9 cellular contexts compared by ENCODE assay signal in genomic region chr20:2800590-2801458, GRCh38. TPM values are rescaled to one million over a fixed set of nuclear protein-coding genes. Genes with fewer than 3 reads are reported as not detected.
DNase-seq lines count a peak whose midpoint lies in the region; ATAC-seq and TF ChIP-seq lines count a peak whose summit lies in the region.
"Had no signal": no experiment of that assay in that cellular context is flagged by ENCODE, and none has a peak within 500 bp of the region (broad histone marks: within the 10 kb centered on the region; RNA-seq: fewer than 3 reads in every experiment).

TSS of gene CPXM1 (minus strand) at chr20:2800627. CDS start at chr20:2800572, 55 bp downstream.

- H3K4me3 ChIP-seq in AG10803 (ENCODE audit: low read length) (peak within 1 kb of the TSS; percentile 44), Loucy (ENCODE audit: low read length, poor library complexity, severe bottlenecking) (peak within 1 kb of the TSS; percentile 77)

- H3K27me3 ChIP-seq in Loucy (ENCODE audit: insufficient read depth, low read length, poor library complexity, severe bottlenecking), result peaks cover 8% of the 10 kb centered on the region

- no peaks in the 10 kb centered on the region for H3K9me2 ChIP-seq in Loucy (replicated peaks; ENCODE audit: low read depth, low read length)

- peak within 1 kb of the TSS; percentile 85 for H3K4me2 ChIP-seq in Loucy (ENCODE audit: low read depth, low read length, poor library complexity, severe bottlenecking)

- ATAC-seq in GM19023 (IDR thresholded peaks at IDR 0.05; ENCODE audit: unreplicated experiment), result peak; percentile 36
- ATAC-seq in activated T-helper 17 cell treated with anti-CD3 and anti-CD28 coated beads, Interleukin-2, amount 50 U/mL, for 72 hours (replicated peaks), result peak; percentile 58

- peak within 1 kb of the TSS; percentile 35 for H3K27ac Mint-ChIP-seq in activated T-helper 17 cell treated with anti-CD3 and anti-CD28 coated beads, Interleukin-2, amount 50 U/mL, for 72 hours

- peaks cover 44% of the 10 kb centered on the region for H3K79me2 ChIP-seq in Loucy (ENCODE audit: insufficient read depth, low read length)

- TF ChIP-seq CTCF in AG10803 (conservative IDR thresholded peaks at IDR 0.05; ENCODE audit: low read length), result no peak
- TF ChIP-seq CTCF in Loucy (conservative IDR thresholded peaks at IDR 0.05; ENCODE audit: low read length), result 0 out of 2 replicates have a peak, but pooled peaks have one; percentile 18
- TF ChIP-seq CTCF in subcutaneous adipose tissue (IDR thresholded peaks at IDR 0.05; ENCODE audit: low read depth), result no peak

- peaks cover 28% of the 10 kb centered on the region; the same call in 1 of the 2 replicates for H3K36me3 ChIP-seq in Loucy (ENCODE audit: insufficient read depth, low read length)

- H3K4me1 Mint-ChIP-seq in activated T-helper 17 cell treated with anti-CD3 and anti-CD28 coated beads, Interleukin-2, amount 50 U/mL, for 72 hours, result peaks cover 21% of the 10 kb centered on the region

- H3K4me1 ChIP-seq in Loucy (ENCODE audit: insufficient read depth, low read length, poor library complexity, severe bottlenecking), result peaks cover 37% of the 10 kb centered on the region

- H3K9ac ChIP-seq in Loucy (ENCODE audit: low read depth, low read length, poor library complexity, severe bottlenecking), result peak within 1 kb of the TSS; percentile 98

- H3K9me3 ChIP-seq in Loucy (ENCODE audit: insufficient read depth, low read depth, low read length), result no peaks in the 10 kb centered on the region

- H2AFZ ChIP-seq in Loucy (ENCODE audit: low read length), result peak within 1 kb of the TSS; percentile 60

- peaks cover 9% of the 10 kb centered on the region; the same call in 1 of the 2 replicates for H3F3A ChIP-seq in Loucy (ENCODE audit: low read depth)

- H4K20me1 ChIP-seq in Loucy (ENCODE audit: insufficient read depth, low read length, poor library complexity, severe bottlenecking), result peaks cover 29% of the 10 kb centered on the region

- H3K36me3 Mint-ChIP-seq in activated T-helper 17 cell treated with anti-CD3 and anti-CD28 coated beads, Interleukin-2, amount 50 U/mL, for 72 hours (ENCODE audit: low read depth), result no peaks in the 10 kb centered on the region

- H3K4me3 Mint-ChIP-seq in activated T-helper 17 cell treated with anti-CD3 and anti-CD28 coated beads, Interleukin-2, amount 50 U/mL, for 72 hours, result peak within 1 kb of the TSS; percentile 85

- peaks cover 51% of the 10 kb centered on the region for H3K27me3 Mint-ChIP-seq in activated T-helper 17 cell treated with anti-CD3 and anti-CD28 coated beads, Interleukin-2, amount 50 U/mL, for 72 hours

- DNase-seq in AG10803 (ENCODE audit: low read depth) (no peak), islet precursor cell (peak; percentile 88), activated gamma-delta T cell treated with Interleukin-2 at 50 U/mL for 16 hours (no peak)
- DNase-seq in stimulated activated naive CD4-positive, alpha-beta T cell treated with Interleukin-2 at 50 U/mL for 16 hours (lab: John Stamatoyannopoulos, UW), result no peak

- no peaks in the 10 kb centered on the region for H3K9me3 Mint-ChIP-seq in activated T-helper 17 cell treated with anti-CD3 and anti-CD28 coated beads, Interleukin-2, amount 50 U/mL, for 72 hours

RNA-seq across cellular contexts. Expression of gene CPXM1, which starts in this region (rescaled TPM):
- under 1 TPM; 0.63 to 0.69 TPM for total RNA-seq in activated T-helper 17 cell treated with anti-CD3 and anti-CD28 coated beads, Interleukin-2, amount 50 U/mL, for 72 hours
- 10 to 100 TPM in 3 of 4 donors, 1 to 10 TPM in 1; 9.8 to 85.5 (median 19.9) TPM for total RNA-seq in subcutaneous adipose tissue
- total RNA-seq: HT1080 had no signal

Comparison
In these comparisons a context has a peak if more than half of its experiments do, and no peak if none do; other contexts are left out.
1. RNA of gene CPXM1 (total RNA-seq): 9.8 to 85.5 TPM in subcutaneous adipose tissue; 0.63 to 0.69 TPM in activated T-helper 17 cell treated with anti-CD3 and anti-CD28 coated beads, Interleukin-2, amount 50 U/mL, for 72 hours; every median in the first group is over 4 times any median in the second.
2. Peak in ATAC-seq in activated T-helper 17 cell treated with anti-CD3 and anti-CD28 coated beads, Interleukin-2, amount 50 U/mL, for 72 hours; RNA of the gene not detected or under 1 TPM.